25 cellular contexts compared by ENCODE assay signal in the genomic region with DNA sequence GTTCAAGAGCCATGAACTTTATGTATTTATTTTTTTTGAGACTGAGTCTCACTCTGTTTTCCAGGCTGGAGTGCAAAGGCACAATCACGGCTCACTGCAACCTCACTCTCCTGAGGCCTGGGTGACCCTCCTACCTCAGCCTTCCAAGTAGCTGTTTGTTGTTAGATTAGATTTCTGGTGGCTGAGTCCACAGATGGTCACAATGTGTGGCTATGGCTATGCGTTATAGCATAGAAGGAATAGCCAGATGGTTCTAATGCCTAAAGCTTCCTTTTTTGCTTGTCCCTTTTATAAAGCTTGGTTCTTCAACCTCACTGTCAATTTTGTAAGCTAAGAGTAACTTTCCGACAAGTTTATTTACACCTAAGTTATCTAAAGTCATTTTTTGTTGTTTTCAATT.
DNase-seq lines count a peak whose midpoint lies in the region; ATAC-seq and TF ChIP-seq lines count a peak whose summit lies in the region.
"Had no signal": no experiment of that assay in that cellular context is flagged by ENCODE, and none has a peak within 500 bp of the region (broad histone marks: within the 10 kb centered on the region; RNA-seq: fewer than 3 reads in every experiment).

No MANE protein-coding gene starts in this region.

- no TSS peak for BruUV-seq in IMR-90 (replicated peaks; lab: Mats Ljungman, UMichigan)

- dilution Hi-C loops in IMR-90 (cut with HindIII; ENCODE audit: low sequenced_read_pairs, unreplicated experiment) = loop anchor here (25.0 kb wide), 1 partner anchor 158 kb away; no protein-coding TSS in a partner anchor

- peak overlapping the region; percentile 0; the same call in 1 of the 2 replicates for H3K27ac ChIP-seq in IMR-90 (ENCODE audit: insufficient read depth, low read length)
- H3K27ac ChIP-seq in ascending aorta = no peak overlapping the region
- H3K27ac ChIP-seq in breast epithelium = no peak overlapping the region
- H3K27ac ChIP-seq: left ventricle myocardium inferior, skin epidermis, thyroid gland had no signal

- peak overlapping the region; percentile 77 for H4K91ac ChIP-seq in IMR-90 (ENCODE audit: insufficient read depth, low read depth, low read length)

- TF ChIP-seq POLR2A in IMR-90 (IDR thresholded peaks at IDR 0.05; ENCODE audit: low read depth, low read length) = no peak
- no peak for TF ChIP-seq POLR2A in breast epithelium (IDR thresholded peaks at IDR 0.05)

- in situ Hi-C loops in IMR-90 (cut with MboI; ENCODE audit: low sequenced_read_pairs) (loop anchor here (5.0 kb wide), 2 partner anchors 158 to 663 kb away; no protein-coding TSS in a partner anchor), astrocyte of the spinal cord (cut with HindIII; ENCODE audit: low sequenced_read_pairs) (no loop called here)

- intact Hi-C loops in IMR-90 (cut with micrococcal nuclease) = loop anchor here (5.0 to 10.0 kb wide), 5 partner anchors 143 to 1455 kb away; partner anchors contain the start of gene GREM2
- intact Hi-C loops in ascending aorta (cut with DNase I) = no loop called here
- intact Hi-C loops in breast epithelium (cut with DNase I; ENCODE audit: low total_unique reads) = no loop called here

- H3K9me3 ChIP-seq in IMR-90 (ENCODE audit: control insufficient read depth, insufficient read depth, low read length) (no peaks in the 10 kb centered on the region), ascending aorta (no peaks in the 10 kb centered on the region), breast epithelium (no peaks in the 10 kb centered on the region)
- H3K9me3 ChIP-seq: left ventricle myocardium inferior, mucosa of descending colon, thyroid gland had no signal

- H3K56ac ChIP-seq in IMR-90 (ENCODE audit: extremely low read depth, insufficient read depth, low read length) = peak overlapping the region; percentile 38; the same call in 1 of the 2 replicates

- peaks cover 2% of the 10 kb centered on the region for H3K27me3 Mint-ChIP-seq in glutamatergic neuron (ENCODE audit: unreplicated experiment)

- H3K4ac ChIP-seq in IMR-90 (ENCODE audit: low read depth, low read length) = peak overlapping the region; percentile 77

- CTCF ChIA-PET in IMR-90 (lab: Yijun Ruan, JAX) = interaction anchor here (0.8 to 1.3 kb wide), 4 partner anchors 63 to 662 kb away, joined by 3 to 4 read pairs (median 4); partner anchors contain the start of gene FMN2

- peaks cover 3% of the 10 kb centered on the region for H3K9me3 Mint-ChIP-seq in glutamatergic neuron (ENCODE audit: unreplicated experiment)
- H3K9me3 Mint-ChIP-seq: neural crest cell had no signal

- peak overlapping the region; percentile 90 for H3K27ac Mint-ChIP-seq in glutamatergic neuron (ENCODE audit: unreplicated experiment)
- H3K27ac Mint-ChIP-seq: activated naive CD8-positive, alpha-beta T cell treated with anti-CD3 and anti-CD28 coated beads, Interleukin-2, amount 50 U/mL, for 24 hours; T-cell had no signal

- H3K9me1 ChIP-seq in IMR-90 (ENCODE audit: insufficient read depth, low read length) = 0 out of 2 replicates have a peak, but pooled peaks cover 3% of the 10 kb centered on the region

- H3K14ac ChIP-seq in IMR-90 (replicated peaks; ENCODE audit: low read depth, low read length) = peak overlapping the region; percentile 28; the same call in 1 of the 2 replicates

- POLR2A ChIA-PET in IMR-90 (lab: Charles Lee; ENCODE audit: unreplicated experiment) = no interaction called here

- ATAC-seq in IMR-90 (ENCODE audit: low read depth) = peak; percentile 15
- ATAC-seq: activated naive CD8-positive, alpha-beta T cell treated with anti-CD3 and anti-CD28 coated beads, Interleukin-2, amount 50 U/mL, for 24 hours; mucosa of descending colon; T-cell had no signal

- H3K23ac ChIP-seq in IMR-90 (ENCODE audit: low read depth, low read length) = 0 out of 2 replicates have a peak overlapping the region, but pooled peaks have one; percentile 57

- peak overlapping the region; percentile 85 for H3K18ac ChIP-seq in IMR-90 (ENCODE audit: low read depth, low read length)

- TF ChIP-seq RAD21 in IMR-90 (IDR thresholded peaks at IDR 0.05; ENCODE audit: low read length) = no peak

- H3K36me3 ChIP-seq in IMR-90 (ENCODE audit: control insufficient read depth, insufficient read depth, low read length) = no peaks in the 10 kb centered on the region
- H3K36me3 ChIP-seq in ascending aorta = no peaks in the 10 kb centered on the region
- H3K36me3 ChIP-seq in breast epithelium = no peaks in the 10 kb centered on the region
- H3K36me3 ChIP-seq: left ventricle myocardium inferior, thyroid gland had no signal

- no CpG with 5 or more reads among the region's 3 CpGs for WGBS in IMR-90 (ENCODE audit: extremely low coverage in 2 of 2, insufficient read length in 1 of 2), 2 experiments

- H2BK20ac ChIP-seq in IMR-90 (ENCODE audit: low read depth, low read length) = peak overlapping the region; percentile 83

- H4K5ac ChIP-seq in IMR-90 (ENCODE audit: low read depth, low read length) = peak overlapping the region; percentile 80; the same call in 1 of the 2 replicates

- TF ChIP-seq CTCF in AG10803 (conservative IDR thresholded peaks at IDR 0.05; ENCODE audit: low read length) = no peak
- TF ChIP-seq CTCF in IMR-90 (conservative IDR thresholded peaks at IDR 0.05; ENCODE audit: low read depth, low read length) = no peak
- TF ChIP-seq CTCF in astrocyte of the spinal cord (IDR thresholded peaks at IDR 0.05; ENCODE audit: low read depth, low read length) = no peak
- TF ChIP-seq CTCF in glutamatergic neuron (IDR thresholded peaks at IDR 0.05; ENCODE audit: partially characterized antibody, unreplicated experiment) = no peak
- TF ChIP-seq CTCF in ascending aorta (IDR thresholded peaks at IDR 0.05) = no peak
- TF ChIP-seq CTCF in breast epithelium (IDR thresholded peaks at IDR 0.05) = no peak

- peaks cover 10% of the 10 kb centered on the region for H3K4me1 ChIP-seq in IMR-90 (ENCODE audit: control insufficient read depth, insufficient read depth, low read length)
- H3K4me1 ChIP-seq in ascending aorta = no peaks in the 10 kb centered on the region
- no peaks in the 10 kb centered on the region for H3K4me1 ChIP-seq in breast epithelium
- H3K4me1 ChIP-seq: left ventricle myocardium inferior, thyroid gland had no signal

- no peak overlapping the region for H3K9ac ChIP-seq in IMR-90 (ENCODE audit: low read depth, low read length)

- no peak overlapping the region for H2AK9ac ChIP-seq in IMR-90 (replicated peaks; ENCODE audit: low read depth, low read length, poor library complexity)

- peaks cover 23% of the 10 kb centered on the region for H3K4me1 Mint-ChIP-seq in glutamatergic neuron (ENCODE audit: low read depth, unreplicated experiment)
- H3K4me1 Mint-ChIP-seq: activated naive CD8-positive, alpha-beta T cell treated with anti-CD3 and anti-CD28 coated beads, Interleukin-2, amount 50 U/mL, for 24 hours; neural crest cell; T-cell had no signal

- H2BK15ac ChIP-seq in IMR-90 (ENCODE audit: low read depth, low read length) = peak overlapping the region; percentile 65; the same call in 2 of the 3 replicates

- DNase-seq in AG10803 (ENCODE audit: low read depth) (peak; percentile 53), IMR-90 (peak; percentile 62), astrocyte of the spinal cord (ENCODE audit: low read depth, low spot score) (peak; percentile 9), glutamatergic neuron (peak; percentile 28), ascending aorta (ENCODE audit: low spot score in 2 of 2) (no peak), A172 (ENCODE audit: low spot score) (no peak), anterior cingulate cortex (lab: John Stamatoyannopoulos, UW) (no peak), breast epithelium (ENCODE audit: low spot score in 2 of 2) (no peak)
- DNase-seq: activated CD4-positive, alpha-beta T cell treated with anti-CD3 and anti-CD28 coated beads for 4 hours; activated effector memory CD4-positive, alpha-beta T cell treated with Interleukin-2 at 50 U/mL for 16 hours; activated naive CD8-positive, alpha-beta T cell treated with anti-CD3 and anti-CD28 coated beads, Interleukin-2, amount 50 U/mL, for 24 hours; caudate nucleus; DMS79 treated with DMSO at 0.1 percent for 48 hours; erythroblast; head of caudate nucleus; left ventricle myocardium inferior; mucosa of descending colon; NCI-H146; NCI-H526 treated with DMSO at 0.1 percent for 48 hours; Right ventricle myocardium superior; stimulated activated naive CD4-positive, alpha-beta T cell; T-cell; thyroid gland had no signal

- no peaks in the 10 kb centered on the region; a peak in 1 of 4 replicates for H3K79me1 ChIP-seq in IMR-90 (ENCODE audit: low read depth in 1 of 2, low read length in 2 of 2)

- no peaks in the 10 kb centered on the region for H4K20me1 ChIP-seq in IMR-90 (ENCODE audit: insufficient read depth, low read length)

- H4K8ac ChIP-seq in IMR-90 (ENCODE audit: low read depth in 2 of 2, low read length in 2 of 2) = peak overlapping the region; percentile 75 to 89; a peak in 3 of 4 replicates

- H3K4me3 ChIP-seq in AG10803 (ENCODE audit: low read length) (no peak overlapping the region), IMR-90 (ENCODE audit: insufficient read depth, low read depth, low read length) (no peak overlapping the region), astrocyte of the spinal cord (ENCODE audit: low read depth, low read length) (no peak overlapping the region), ascending aorta (no peak overlapping the region), breast epithelium (no peak overlapping the region)
- H3K4me3 ChIP-seq: left ventricle myocardium inferior, mucosa of descending colon, skin epidermis, thyroid gland had no signal

- peak overlapping the region; percentile 65 for H3K4me3 Mint-ChIP-seq in glutamatergic neuron (ENCODE audit: unreplicated experiment)
- H3K4me3 Mint-ChIP-seq: activated naive CD8-positive, alpha-beta T cell treated with anti-CD3 and anti-CD28 coated beads, Interleukin-2, amount 50 U/mL, for 24 hours; neural crest cell; T-cell had no signal

- H3K36me3 Mint-ChIP-seq in glutamatergic neuron (ENCODE audit: unreplicated experiment) = no peaks in the 10 kb centered on the region
- H3K36me3 Mint-ChIP-seq: T-cell had no signal

- no peak overlapping the region for H3K4me2 ChIP-seq in IMR-90 (ENCODE audit: low read depth, low read length)

- peak overlapping the region; percentile 75 for H2BK5ac ChIP-seq in IMR-90 (ENCODE audit: low read depth, low read length, poor library complexity, severe bottlenecking)

- peak overlapping the region; percentile 82 for H2BK120ac ChIP-seq in IMR-90 (ENCODE audit: low read depth, low read length)

- peak overlapping the region; percentile 30; the same call in 1 of the 2 replicates for H2AK5ac ChIP-seq in IMR-90 (ENCODE audit: low read depth, low read length)

- H3K27me3 ChIP-seq in IMR-90 (ENCODE audit: control insufficient read depth, insufficient read depth, low read length) (no peaks in the 10 kb centered on the region), ascending aorta (no peaks in the 10 kb centered on the region), breast epithelium (no peaks in the 10 kb centered on the region)
- H3K27me3 ChIP-seq: thyroid gland had no signal

- H2AFZ ChIP-seq in IMR-90 (replicated peaks; ENCODE audit: low read length, poor library complexity) = no peak overlapping the region

TF ChIP-seq in IMR-90, 13 proteins besides CTCF, POLR2A, EP300 and RAD21:
- TF ChIP-seq CHD1 (IDR thresholded peaks at IDR 0.05; ENCODE audit: low read depth, low read length) = no peak
- no peak for TF ChIP-seq SMC3 (IDR thresholded peaks at IDR 0.05; ENCODE audit: low read depth, low read length)

Comparison
In these comparisons a context has a peak if more than half of its experiments do, and no peak if none do; other contexts are left out.
1. DNase-seq: peak in AG10803 (single experiment), IMR-90 (single experiment), astrocyte of the spinal cord (single experiment) and glutamatergic neuron (single experiment); none in ascending aorta (0 of 2), A172 (single experiment), anterior cingulate cortex (0 of 58) and breast epithelium (0 of 2).